8 cellular contexts compared by ENCODE assay signal in the genomic region with DNA sequence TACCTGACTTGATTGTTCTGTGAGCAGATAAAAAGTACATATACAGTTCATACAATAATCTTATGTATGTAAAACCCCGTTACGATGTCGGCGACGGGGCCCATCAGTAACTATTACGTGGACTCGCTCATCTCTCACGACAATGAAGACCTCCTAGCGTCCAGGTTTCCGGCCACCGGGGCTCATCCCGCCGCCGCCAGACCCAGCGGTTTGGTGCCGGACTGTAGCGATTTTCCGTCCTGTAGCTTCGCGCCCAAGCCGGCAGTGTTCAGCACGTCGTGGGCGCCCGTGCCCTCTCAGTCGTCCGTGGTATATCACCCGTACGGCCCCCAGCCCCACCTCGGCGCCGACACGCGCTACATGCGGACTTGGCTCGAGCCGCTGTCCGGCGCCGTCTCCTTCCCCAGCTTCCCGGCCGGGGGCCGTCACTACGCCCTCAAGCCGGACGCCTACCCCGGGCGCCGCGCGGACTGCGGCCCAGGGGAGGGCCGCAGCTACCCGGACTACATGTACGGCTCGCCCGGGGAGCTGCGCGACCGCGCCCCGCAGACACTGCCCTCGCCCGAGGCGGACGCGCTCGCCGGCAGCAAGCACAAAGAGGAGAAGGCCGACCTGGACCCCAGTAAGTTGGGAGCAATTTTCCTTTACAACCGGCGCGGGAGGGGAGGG. TPM values are rescaled to one million over a fixed set of nuclear protein-coding genes. Genes with fewer than 3 reads are reported as not detected.
DNase-seq lines count a peak whose midpoint lies in the region; ATAC-seq and TF ChIP-seq lines count a peak whose summit lies in the region.

A gene (plus strand): TSS at position 57 of the 669 bp plus-strand sequence. CDS start 28 bp downstream, at position 85.

- CTCF ChIA-PET in BJ (lab: Yijun Ruan, JAX), result interaction anchor here (0.7 to 16.8 kb wide), 17 partner anchors 9 to 325 kb away, joined by 3 to 213 read pairs (median 5); a partner anchor contains a TSS

- POLR2A ChIA-PET in BJ (lab: Charles Lee), result interaction anchor here (0.7 kb wide), 2 partner anchors 189 to 247 kb away, joined by 3 to 8 read pairs; a partner anchor contains a TSS

- H3K4me2 ChIP-seq in KMS-11, result peak within 1 kb of the TSS; percentile 61

- no peak within 1 kb of the TSS for H3K27ac Mint-ChIP-seq in neural crest cell (ENCODE audit: unreplicated experiment)

- H3K36me3 Mint-ChIP-seq in neural crest cell (ENCODE audit: low read depth), result peaks cover 3% of the 10 kb centered on the region

- peak within 1 kb of the TSS; percentile 8; the same call in 1 of the 2 replicates for H3K9ac ChIP-seq in KMS-11
- no peak within 1 kb of the TSS for H3K9ac ChIP-seq in duodenal mucosa (ENCODE audit: low read depth in 1 of 2, low read length in 2 of 2)

- no peak within 1 kb of the TSS for H3K27ac ChIP-seq in KMS-11
- peak within 1 kb of the TSS; percentile 13 for H3K27ac ChIP-seq in duodenal mucosa (ENCODE audit: low read depth, low read length)

- no peaks in the 10 kb centered on the region for H4K20me1 ChIP-seq in KMS-11 (ENCODE audit: insufficient read depth)

- H3K4me1 Mint-ChIP-seq in neural crest cell, result peaks cover 13% of the 10 kb centered on the region

- ATAC-seq in HG02973 (IDR thresholded peaks at IDR 0.05; ENCODE audit: unreplicated experiment) (no peak), GM18909 (IDR thresholded peaks at IDR 0.05; ENCODE audit: poor library complexity, unreplicated experiment) (no peak), HG03045 (IDR thresholded peaks at IDR 0.05; ENCODE audit: unreplicated experiment) (no peak)

- no peaks in the 10 kb centered on the region for H3K36me3 ChIP-seq in BJ (ENCODE audit: control insufficient read depth, insufficient read depth, low read length)
- no peaks in the 10 kb centered on the region for H3K36me3 ChIP-seq in KMS-11 (ENCODE audit: insufficient read depth)
- no peaks in the 10 kb centered on the region for H3K36me3 ChIP-seq in duodenal mucosa (ENCODE audit: control insufficient read depth in 1 of 2, insufficient read depth in 2 of 2, low read length in 2 of 2)

- peak within 1 kb of the TSS; percentile 80 for H2AFZ ChIP-seq in KMS-11 (ENCODE audit: low read depth)

- no peak for TF ChIP-seq CTCF in BJ (IDR thresholded peaks at IDR 0.05; ENCODE audit: insufficient read depth, low read depth, low read length)
- no peak for TF ChIP-seq CTCF in KMS-11 (conservative IDR thresholded peaks at IDR 0.05; ENCODE audit: low read depth, low read length)
- no peak for TF ChIP-seq CTCF in neural crest cell (conservative IDR thresholded peaks at IDR 0.05)

- H3K9me3 ChIP-seq in duodenal mucosa (ENCODE audit: control insufficient read depth in 1 of 2, low read length in 2 of 2), result no peaks in the 10 kb centered on the region

- H3K9me3 Mint-ChIP-seq in neural crest cell, result no peaks in the 10 kb centered on the region

- H3K4me3 Mint-ChIP-seq in neural crest cell, result peak within 1 kb of the TSS; percentile 85

- DNase-seq in BJ (ENCODE audit: low read depth) (no peak), neural crest cell (ENCODE audit: low read depth, low spot score) (no peak), MV-4-11 (lab: John Stamatoyannopoulos, UW) (no peak)

- H3K27me3 ChIP-seq in BJ (ENCODE audit: control insufficient read depth, insufficient read depth, low read length), result no peaks in the 10 kb centered on the region; the same call in 1 of the 2 replicates
- peaks cover 99% of the 10 kb centered on the region for H3K27me3 ChIP-seq in KMS-11 (ENCODE audit: insufficient read depth, low read depth)
- H3K27me3 ChIP-seq in duodenal mucosa (ENCODE audit: control insufficient read depth in 1 of 2, insufficient read depth in 2 of 2, low read length in 2 of 2), result peaks cover 91 to 99% of the 10 kb centered on the region in 2 donors

- H3K27me3 Mint-ChIP-seq in neural crest cell (ENCODE audit: low read depth), result peaks cover 100% of the 10 kb centered on the region

- H3K4me1 ChIP-seq in KMS-11 (ENCODE audit: low read depth, poor library complexity, severe bottlenecking), result peaks cover 20% of the 10 kb centered on the region
- H3K4me1 ChIP-seq in duodenal mucosa (ENCODE audit: control insufficient read depth in 1 of 2, insufficient read depth in 2 of 2, low read length in 2 of 2), result peaks cover 9% of the 10 kb centered on the region in 2 donors

- H3K79me2 ChIP-seq in KMS-11 (ENCODE audit: insufficient read depth, low read depth), result no peaks in the 10 kb centered on the region

- peak within 1 kb of the TSS; percentile 73 for H3K4me3 ChIP-seq in BJ (ENCODE audit: low read depth, low read length)
- no peak within 1 kb of the TSS for H3K4me3 ChIP-seq in KMS-11 (IDR thresholded peaks at IDR 0.05; ENCODE audit: insufficient read depth, low read depth, low read length)
- H3K4me3 ChIP-seq in duodenal mucosa (ENCODE audit: low read depth in 1 of 2, low read length in 2 of 2), result peak within 1 kb of the TSS in 1 of 2 donors; percentile 45

RNA-seq across cellular contexts. Expression of the gene that starts here (rescaled TPM):
- 1.2 and 1.8 TPM in 2 replicates for polyA plus RNA-seq in BJ (2011; rRNA removed)
- 0.19 and 0.41 TPM in 2 replicates for polyA minus RNA-seq in BJ (2011; rRNA and poly(A)+ RNA removed)
- total RNA-seq in neural crest cell, result 5.6 and 6.3 TPM in 2 replicates
